ENCODE assay signal across 16 cellular contexts in the genomic region with DNA sequence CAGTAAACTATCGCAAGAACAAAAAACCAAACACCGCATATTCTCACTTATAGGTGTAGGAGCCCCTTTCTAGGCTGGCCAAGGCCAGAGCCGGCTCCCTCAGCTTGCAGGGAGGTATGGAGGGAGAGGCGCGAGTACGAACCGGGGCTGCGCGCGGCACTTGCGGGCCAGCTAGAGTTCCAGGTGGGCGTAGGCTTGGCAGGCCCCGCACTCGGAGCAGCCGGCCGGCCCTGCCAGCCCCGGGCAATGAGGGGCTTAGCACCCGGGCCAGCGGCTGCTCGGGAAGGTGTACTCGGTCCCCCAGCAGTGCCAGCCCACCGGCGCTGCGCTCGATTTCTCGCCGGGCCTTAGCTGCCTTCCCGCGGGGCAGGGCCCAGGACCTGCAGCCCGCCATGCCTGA. TPM values are rescaled to one million over a fixed set of nuclear protein-coding genes. Genes with fewer than 3 reads are reported as not detected.
DNase-seq lines count a peak whose midpoint lies in the region; ATAC-seq and TF ChIP-seq lines count a peak whose summit lies in the region.
"Not testable (repeated sequence)": the region's sequence is repeated elsewhere in the genome, so short reads cannot be mapped to it uniquely, and the experiment has no call there.
"Had no signal": no experiment of that assay in that cellular context is flagged by ENCODE, and none has a peak within 500 bp of the region (broad histone marks: within the 10 kb centered on the region; RNA-seq: fewer than 3 reads in every experiment).

No MANE protein-coding gene starts in this region.

- intact Hi-C loops in CD14-positive monocyte (cut with micrococcal nuclease); activated CD8-positive, alpha-beta T cell treated with anti-CD3 and anti-CD28 coated beads for 36 hours (cut with micrococcal nuclease): not testable (repeated sequence)

- not testable (repeated sequence) for ATAC-seq in activated CD8-positive, alpha-beta T cell treated with anti-CD3 and anti-CD28 coated beads for 36 hours; naive thymus-derived CD8-positive, alpha-beta T cell; stimulated activated effector memory CD8-positive, alpha-beta T cell treated with anti-CD3 and anti-CD28 coated beads, Interleukin-12 subunit alpha, Interleukin-12 subunit beta, amount 100 ng/mL, for 72 hours

- H3K9me2 ChIP-seq in Loucy (replicated peaks; ENCODE audit: low read depth, low read length), result not testable (repeated sequence)

- not testable (repeated sequence) for H4K20me1 ChIP-seq in Loucy (ENCODE audit: insufficient read depth, low read length, poor library complexity, severe bottlenecking)

- CTCF ChIA-PET in activated CD8-positive, alpha-beta T cell treated with anti-CD3 and anti-CD28 coated beads for 36 hours (lab: Charles Lee), result not testable (repeated sequence)

- not testable (repeated sequence) for H3K9me3 ChIP-seq in Loucy (ENCODE audit: insufficient read depth, low read depth, low read length); iPS-15b (ENCODE audit: control insufficient read depth, insufficient read depth, low read length)

- peaks cover 12% of the 10 kb centered on the region; the same call in 1 of the 2 replicates for H3K79me2 ChIP-seq in Loucy (ENCODE audit: insufficient read depth, low read length)

- POLR2A ChIA-PET in activated CD8-positive, alpha-beta T cell treated with anti-CD3 and anti-CD28 coated beads for 36 hours (lab: Charles Lee), result interaction anchor here (1.6 kb wide), 1 partner anchor 63 kb away, joined by 4 read pairs; no protein-coding TSS in a partner anchor
- POLR2A ChIA-PET in naive thymus-derived CD8-positive, alpha-beta T cell (lab: Charles Lee), result not testable (repeated sequence)

- TF ChIP-seq CTCF in CD14-positive monocyte (IDR thresholded peaks at IDR 0.05); Loucy (conservative IDR thresholded peaks at IDR 0.05; ENCODE audit: low read length); activated CD8-positive, alpha-beta T cell treated with anti-CD3 and anti-CD28 coated beads for 36 hours (IDR thresholded peaks at IDR 0.05): not testable (repeated sequence)

- not testable (repeated sequence) for H3F3A ChIP-seq in Loucy (ENCODE audit: low read depth)

- H3K4me3 ChIP-seq in Loucy (ENCODE audit: low read length, poor library complexity, severe bottlenecking) (peak overlapping the region; percentile 79), iPS-15b (ENCODE audit: low read depth, low read length) (peak overlapping the region; percentile 32)

- H3K4me3 Mint-ChIP-seq in CD14-positive monocyte, result peak overlapping the region; percentile 79 to 95
- H3K4me3 Mint-ChIP-seq in activated CD8-positive, alpha-beta T cell treated with anti-CD3 and anti-CD28 coated beads for 36 hours, result peak overlapping the region; percentile 72
- H3K4me3 Mint-ChIP-seq in activated naive CD8-positive, alpha-beta T cell treated with anti-CD3 and anti-CD28 coated beads for 36 hours, result peak overlapping the region; percentile 35
- H3K4me3 Mint-ChIP-seq in naive thymus-derived CD8-positive, alpha-beta T cell, result peak overlapping the region; percentile 31 to 96 (median 66)
- H3K4me3 Mint-ChIP-seq in stimulated activated effector memory CD8-positive, alpha-beta T cell treated with anti-CD3 and anti-CD28 coated beads, Interleukin-12 subunit alpha, Interleukin-12 subunit beta, amount 100 ng/mL, for 72 hours, result peak overlapping the region; percentile 38

- H3K4me1 Mint-ChIP-seq in CD14-positive monocyte, result peaks cover 15% of the 10 kb centered on the region
- peaks cover 13% of the 10 kb centered on the region for H3K4me1 Mint-ChIP-seq in activated CD8-positive, alpha-beta T cell treated with anti-CD3 and anti-CD28 coated beads for 36 hours (ENCODE audit: low read depth)
- H3K4me1 Mint-ChIP-seq in activated naive CD8-positive, alpha-beta T cell treated with anti-CD3 and anti-CD28 coated beads for 36 hours; stimulated activated effector memory CD8-positive, alpha-beta T cell treated with anti-CD3 and anti-CD28 coated beads, Interleukin-12 subunit alpha, Interleukin-12 subunit beta, amount 100 ng/mL, for 72 hours: not testable (repeated sequence)
- peaks cover 2 to 11% (median 9%) of the 10 kb centered on the region in 4 donors for H3K4me1 Mint-ChIP-seq in naive thymus-derived CD8-positive, alpha-beta T cell

- not testable (repeated sequence) for H3K36me3 Mint-ChIP-seq in CD14-positive monocyte; activated CD8-positive, alpha-beta T cell treated with anti-CD3 and anti-CD28 coated beads for 36 hours (ENCODE audit: low read depth); activated naive CD8-positive, alpha-beta T cell treated with anti-CD3 and anti-CD28 coated beads for 36 hours; naive thymus-derived CD8-positive, alpha-beta T cell; stimulated activated effector memory CD8-positive, alpha-beta T cell treated with anti-CD3 and anti-CD28 coated beads, Interleukin-12 subunit alpha, Interleukin-12 subunit beta, amount 100 ng/mL, for 72 hours

- not testable (repeated sequence) for H3K27ac Mint-ChIP-seq in CD14-positive monocyte; activated CD8-positive, alpha-beta T cell treated with anti-CD3 and anti-CD28 coated beads for 36 hours; activated naive CD8-positive, alpha-beta T cell treated with anti-CD3 and anti-CD28 coated beads for 36 hours; naive thymus-derived CD8-positive, alpha-beta T cell; stimulated activated effector memory CD8-positive, alpha-beta T cell treated with anti-CD3 and anti-CD28 coated beads, Interleukin-12 subunit alpha, Interleukin-12 subunit beta, amount 100 ng/mL, for 72 hours

- not testable (repeated sequence) for H3K27me3 ChIP-seq in Loucy (ENCODE audit: insufficient read depth, low read length, poor library complexity, severe bottlenecking)
- peaks cover 11% of the 10 kb centered on the region for H3K27me3 ChIP-seq in iPS-15b (ENCODE audit: control insufficient read depth, insufficient read depth, low read length)

- H3K9ac ChIP-seq in Loucy (ENCODE audit: low read depth, low read length, poor library complexity, severe bottlenecking); iPS-15b (ENCODE audit: low read depth, low read length): not testable (repeated sequence)

- DNase-seq in CD14-positive monocyte (ENCODE audit: low spot score); activated CD8-positive, alpha-beta T cell treated with anti-CD3 and anti-CD28 coated beads for 36 hours; naive thymus-derived CD8-positive, alpha-beta T cell; stimulated activated effector memory CD8-positive, alpha-beta T cell treated with anti-CD3 and anti-CD28 coated beads, Interleukin-12 subunit alpha, Interleukin-12 subunit beta, amount 100 ng/mL, for 72 hours (ENCODE audit: low spot score in 2 of 2): not testable (repeated sequence)
- DNase-seq in activated naive CD8-positive, alpha-beta T cell treated with anti-CD3 and anti-CD28 coated beads for 36 hours, result peak; percentile 9

- peaks cover 3 to 16% (median 12%) of the 10 kb centered on the region in 7 donors for H3K9me3 Mint-ChIP-seq in CD14-positive monocyte
- not testable (repeated sequence) for H3K9me3 Mint-ChIP-seq in activated CD8-positive, alpha-beta T cell treated with anti-CD3 and anti-CD28 coated beads for 36 hours; activated naive CD8-positive, alpha-beta T cell treated with anti-CD3 and anti-CD28 coated beads for 36 hours; stimulated activated effector memory CD8-positive, alpha-beta T cell treated with anti-CD3 and anti-CD28 coated beads, Interleukin-12 subunit alpha, Interleukin-12 subunit beta, amount 100 ng/mL, for 72 hours
- peaks cover 0 to 12% (median 0%) of the 10 kb centered on the region in 9 donors for H3K9me3 Mint-ChIP-seq in naive thymus-derived CD8-positive, alpha-beta T cell

- H3K4me1 ChIP-seq in Loucy (ENCODE audit: insufficient read depth, low read length, poor library complexity, severe bottlenecking), result peaks cover 27% of the 10 kb centered on the region
- not testable (repeated sequence) for H3K4me1 ChIP-seq in iPS-15b (ENCODE audit: control insufficient read depth, insufficient read depth, low read length)

- not testable (repeated sequence) for H3K36me3 ChIP-seq in Loucy (ENCODE audit: insufficient read depth, low read length); iPS-15b (ENCODE audit: control insufficient read depth, insufficient read depth, low read length)

- not testable (repeated sequence) for H3K4me2 ChIP-seq in Loucy (ENCODE audit: low read depth, low read length, poor library complexity, severe bottlenecking)

- H2AFZ ChIP-seq in Loucy (ENCODE audit: low read length), result not testable (repeated sequence)

- peaks cover 0 to 17% (median 9%) of the 10 kb centered on the region in 3 donors for H3K27me3 Mint-ChIP-seq in CD14-positive monocyte (ENCODE audit: low read depth in 3 of 3)
- H3K27me3 Mint-ChIP-seq in activated CD8-positive, alpha-beta T cell treated with anti-CD3 and anti-CD28 coated beads for 36 hours, result peaks cover 19% of the 10 kb centered on the region
- H3K27me3 Mint-ChIP-seq in activated naive CD8-positive, alpha-beta T cell treated with anti-CD3 and anti-CD28 coated beads for 36 hours, result peaks cover 11% of the 10 kb centered on the region
- H3K27me3 Mint-ChIP-seq in naive thymus-derived CD8-positive, alpha-beta T cell, result peaks cover 11 to 45% (median 32%) of the 10 kb centered on the region in 5 donors

RNA-seq across cellular contexts. Expression of a gene that starts 1.7 kb away (rescaled TPM):
- not detected for polyA plus RNA-seq in CD14-positive monocyte
- under 1 TPM in 1 of 2 experiments, not detected in 1; 0.18 TPM for total RNA-seq in activated CD8-positive, alpha-beta T cell treated with anti-CD3 and anti-CD28 coated beads for 36 hours
- total RNA-seq in activated naive CD8-positive, alpha-beta T cell treated with anti-CD3 and anti-CD28 coated beads for 36 hours, result under 1 TPM in 1 of 2 experiments, not detected in 1; 0.14 TPM
- total RNA-seq in naive thymus-derived CD8-positive, alpha-beta T cell, result not detected
- polyA plus RNA-seq in naive thymus-derived CD8-positive, alpha-beta T cell, result not detected
- total RNA-seq: Calu3; CD4-positive, alpha-beta memory T cell; H7; HFFc6 had no signal
- polyA plus RNA-seq: BJ; CD4-positive, alpha-beta memory T cell had no signal

RNA-seq across cellular contexts. Expression of a gene that starts 34.8 kb away (rescaled TPM):
- polyA plus RNA-seq in CD14-positive monocyte, result not detected
- total RNA-seq in activated CD8-positive, alpha-beta T cell treated with anti-CD3 and anti-CD28 coated beads for 36 hours, result not detected
- not detected for total RNA-seq in activated naive CD8-positive, alpha-beta T cell treated with anti-CD3 and anti-CD28 coated beads for 36 hours
- not detected for total RNA-seq in naive thymus-derived CD8-positive, alpha-beta T cell
- not detected for polyA plus RNA-seq in naive thymus-derived CD8-positive, alpha-beta T cell
- total RNA-seq: CD4-positive, alpha-beta memory T cell; GM12878; H7; HFFc6 had no signal
- polyA plus RNA-seq: BJ; CD4-positive, alpha-beta memory T cell; GM12878 had no signal

RNA-seq across cellular contexts. Expression of a gene that starts 49.2 kb away (rescaled TPM):
- not detected for polyA plus RNA-seq in CD14-positive monocyte
- total RNA-seq in activated CD8-positive, alpha-beta T cell treated with anti-CD3 and anti-CD28 coated beads for 36 hours, result not detected
- not detected for total RNA-seq in activated naive CD8-positive, alpha-beta T cell treated with anti-CD3 and anti-CD28 coated beads for 36 hours
- total RNA-seq in naive thymus-derived CD8-positive, alpha-beta T cell, result not detected
- not detected for polyA plus RNA-seq in naive thymus-derived CD8-positive, alpha-beta T cell
- total RNA-seq: Calu3; CD4-positive, alpha-beta memory T cell; G401; GM12878; H7; HFFc6; HT1080 had no signal
- polyA plus RNA-seq: A549; BJ; CD4-positive, alpha-beta memory T cell; GM12878 had no signal

Comparison
In these comparisons a context has a peak if more than half of its experiments do, and no peak if none do; other contexts are left out.
1. H3K4me3 Mint-ChIP-seq: peak in every context shown above with its lines; median percentile 87 in CD14-positive monocyte; 72 in activated CD8-positive, alpha-beta T cell treated with anti-CD3 and anti-CD28 coated beads for 36 hours; 66 in naive thymus-derived CD8-positive, alpha-beta T cell; 38 in stimulated activated effector memory CD8-positive, alpha-beta T cell treated with anti-CD3 and anti-CD28 coated beads, Interleukin-12 subunit alpha, Interleukin-12 subunit beta, amount 100 ng/mL, for 72 hours; 35 in activated naive CD8-positive, alpha-beta T cell treated with anti-CD3 and anti-CD28 coated beads for 36 hours.